In genomic region chr2:88016948-88017779, GRCh38 we compare ENCODE assay signal across 1 cellular context.
A peak's percentile ranks its signal among the peaks of the same experiment; 100 is the strongest.
TF ChIP-seq lines count a peak whose summit lies in the region.

No MANE protein-coding gene starts in this region.

TF ChIP-seq in HepG2, 621 proteins besides CTCF, POLR2A, EP300 and RAD21 (continued from another document):
- TF ChIP-seq ZSCAN5A (CRISPR knock-in tag; IDR thresholded peaks at IDR 0.05; ENCODE audit: borderline replicate concordance) (0 out of 2 replicates have a peak, but pooled peaks have one; percentile 1), MTERF4 (CRISPR knock-in tag; IDR thresholded peaks at IDR 0.05) (peak; percentile 18; the same call in 1 of the 2 replicates), ZBTB7A (CRISPR knock-in tag; IDR thresholded peaks at IDR 0.05) (peak; percentile 23), ZSCAN29 (CRISPR knock-in tag; conservative IDR thresholded peaks at IDR 0.05) (peak; percentile 27; the same call in 1 of the 2 replicates), RXRA (CRISPR knock-in tag; IDR thresholded peaks at IDR 0.05) (peak; percentile 59; the same call in 1 of the 2 replicates), ZNF224 (CRISPR knock-in tag; IDR thresholded peaks at IDR 0.05) (0 out of 2 replicates have a peak, but pooled peaks have one; percentile 61), PHF8 (CRISPR knock-in tag; IDR thresholded peaks at IDR 0.05) (peak; percentile 82), HIVEP1 (CRISPR knock-in tag; IDR thresholded peaks at IDR 0.05) (0 out of 2 replicates have a peak, but pooled peaks have one; percentile 29), ZFP91 (CRISPR knock-in tag; IDR thresholded peaks at IDR 0.05; ENCODE audit: borderline replicate concordance) (peak; percentile 81; the same call in 1 of the 2 replicates), MTA1 (CRISPR knock-in tag; IDR thresholded peaks at IDR 0.05; ENCODE audit: borderline replicate concordance) (peak; percentile 72; the same call in 1 of the 2 replicates), THAP7 (CRISPR knock-in tag; IDR thresholded peaks at IDR 0.05) (no peak), HMGA1 (CRISPR knock-in tag; conservative IDR thresholded peaks at IDR 0.05) (no peak), ZFP90 (CRISPR knock-in tag; IDR thresholded peaks at IDR 0.05; ENCODE audit: borderline replicate concordance) (peak; percentile 4; the same call in 1 of the 2 replicates), ZNF280B (CRISPR knock-in tag; IDR thresholded peaks at IDR 0.05; ENCODE audit: borderline replicate concordance) (peak; percentile 94; the same call in 1 of the 2 replicates), SP2 (CRISPR knock-in tag; IDR thresholded peaks at IDR 0.05) (no peak), ZNF354B (CRISPR knock-in tag; IDR thresholded peaks at IDR 0.05) (peak; percentile 34; the same call in 1 of the 2 replicates), TGIF2 (CRISPR knock-in tag; IDR thresholded peaks at IDR 0.05) (no peak; the same call in 1 of the 2 replicates), NKX3-1 (CRISPR knock-in tag; IDR thresholded peaks at IDR 0.05) (no peak), POGK (CRISPR knock-in tag; conservative IDR thresholded peaks at IDR 0.05) (0 out of 2 replicates have a peak, but pooled peaks have one; percentile 2), ZNF776 (CRISPR knock-in tag; IDR thresholded peaks at IDR 0.05) (peak; percentile 49; the same call in 1 of the 2 replicates), DNMT1 (CRISPR knock-in tag; IDR thresholded peaks at IDR 0.05) (no peak), ZXDC (CRISPR knock-in tag; IDR thresholded peaks at IDR 0.05) (0 out of 2 replicates have a peak, but pooled peaks have one; percentile 37)
TF ChIP-seq in HepG2: peak in this region for 123.
